Comparison of ENCODE assay signal across 8 cellular contexts in genomic region chrX:40733691-40734090, GRCh38. TPM values are rescaled to one million over a fixed set of nuclear protein-coding genes. Genes with fewer than 3 reads are reported as not detected.
DNase-seq lines count a peak whose midpoint lies in the region; ATAC-seq and TF ChIP-seq lines count a peak whose summit lies in the region.

No MANE protein-coding gene starts in this region.

- intact Hi-C loops in ovary (cut with DNase I), result no loop called here

- H3K27me3 ChIP-seq in skeletal muscle tissue (ENCODE audit: control insufficient read depth in 3 of 3, insufficient read depth in 3 of 3, low read length in 3 of 3) (no peaks in the 10 kb centered on the region), ovary (no peaks in the 10 kb centered on the region)

- 29 to 43% (median 40%) methylated on average over 2 of the region's 2 CpGs for WGBS in ovary, 3 donors

- peaks cover 17% of the 10 kb centered on the region for H3K36me3 Mint-ChIP-seq in activated CD4-positive, alpha-beta T cell treated with anti-CD3 and anti-CD28 coated beads, Interleukin-2, amount 10 ng/mL, durations not matched to agents 7 days and 5 days (ENCODE audit: low read depth)
- H3K36me3 Mint-ChIP-seq in T-cell, result no peaks in the 10 kb centered on the region

- TF ChIP-seq EP300 in ovary (IDR thresholded peaks at IDR 0.05), result no peak

- H3K27ac ChIP-seq in skeletal muscle tissue (ENCODE audit: low read depth, low read length) (peak overlapping the region; percentile 98), ovary (no peak overlapping the region)

- peak overlapping the region; percentile 83 for H3K4me3 Mint-ChIP-seq in activated CD4-positive, alpha-beta T cell treated with anti-CD3 and anti-CD28 coated beads, Interleukin-2, amount 10 ng/mL, durations not matched to agents 7 days and 5 days
- peak overlapping the region; percentile 86 to 94 (median 92) for H3K4me3 Mint-ChIP-seq in T-cell

- no peaks in the 10 kb centered on the region for H3K9me3 Mint-ChIP-seq in activated CD4-positive, alpha-beta T cell treated with anti-CD3 and anti-CD28 coated beads, Interleukin-2, amount 10 ng/mL, durations not matched to agents 7 days and 5 days
- no peaks in the 10 kb centered on the region for H3K9me3 Mint-ChIP-seq in T-cell

- H3K9me3 ChIP-seq in skeletal muscle tissue (ENCODE audit: control insufficient read depth in 3 of 3, low read length in 3 of 3) (no peaks in the 10 kb centered on the region), ovary (no peaks in the 10 kb centered on the region)

- no peaks in the 10 kb centered on the region for H3K27me3 Mint-ChIP-seq in activated CD4-positive, alpha-beta T cell treated with anti-CD3 and anti-CD28 coated beads, Interleukin-2, amount 10 ng/mL, durations not matched to agents 7 days and 5 days
- H3K27me3 Mint-ChIP-seq in T-cell, result no peaks in the 10 kb centered on the region

- TF ChIP-seq CTCF in fibroblast of pulmonary artery (IDR thresholded peaks at IDR 0.05; ENCODE audit: low read length, missing control alignments), result no peak
- TF ChIP-seq CTCF in ovary (IDR thresholded peaks at IDR 0.05), result no peak

- H3K4me1 ChIP-seq in skeletal muscle tissue (ENCODE audit: control insufficient read depth in 3 of 3, insufficient read depth in 3 of 3, low read length in 3 of 3) (peaks cover 9 to 34% (median 19%) of the 10 kb centered on the region in 3 donors), ovary (ENCODE audit: insufficient read depth) (no peaks in the 10 kb centered on the region)

- H3K4me3 ChIP-seq in fibroblast of pulmonary artery (replicated peaks; ENCODE audit: low read depth, low read length), result peak overlapping the region; percentile 72
- peak overlapping the region; percentile 81 to 82 (median 82) for H3K4me3 ChIP-seq in skeletal muscle tissue (ENCODE audit: low read length in 3 of 3)
- no peak overlapping the region for H3K4me3 ChIP-seq in ovary

- peak overlapping the region; percentile 33 for H3K27ac Mint-ChIP-seq in activated CD4-positive, alpha-beta T cell treated with anti-CD3 and anti-CD28 coated beads, Interleukin-2, amount 10 ng/mL, durations not matched to agents 7 days and 5 days
- peak overlapping the region; percentile 39 to 50 for H3K27ac Mint-ChIP-seq in T-cell

- TF ChIP-seq POLR2A in ovary (IDR thresholded peaks at IDR 0.05), result no peak

- ATAC-seq in T-cell (replicated peaks in 1 of 4), result no peak
- ATAC-seq in GM19395 (IDR thresholded peaks at IDR 0.05; ENCODE audit: unreplicated experiment), result no peak

- H3K4me1 Mint-ChIP-seq in activated CD4-positive, alpha-beta T cell treated with anti-CD3 and anti-CD28 coated beads, Interleukin-2, amount 10 ng/mL, durations not matched to agents 7 days and 5 days, result peaks cover 48% of the 10 kb centered on the region
- H3K4me1 Mint-ChIP-seq in T-cell, result peaks cover 63 to 80% (median 79%) of the 10 kb centered on the region in 3 donors

- DNase-seq in activated CD4-positive, alpha-beta T cell treated with anti-CD3 and anti-CD28 coated beads, Interleukin-2, amount 10 ng/mL, durations not matched to agents 7 days and 5 days, result no peak
- no peak for DNase-seq in activated CD4-positive, alpha-beta T cell treated with anti-CD3 and anti-CD28 coated beads for 4 hours
- no peak for DNase-seq in T-cell
- DNase-seq in fibroblast of pulmonary artery (ENCODE audit: low read depth), result peak; percentile 22
- DNase-seq in ovary, result no peak
- DNase-seq in dedifferentiated amniotic fluid mesenchymal stem cell (ENCODE audit: extremely low spot score), result no peak

- CTCF ChIA-PET in activated CD4-positive, alpha-beta T cell treated with anti-CD3 and anti-CD28 coated beads, Interleukin-2, amount 10 ng/mL, durations not matched to agents 7 days and 5 days (lab: Charles Lee), result no interaction called here
- CTCF ChIA-PET in T-cell (lab: Charles Lee), result no interaction called here

- no peaks in the 10 kb centered on the region for H3K36me3 ChIP-seq in skeletal muscle tissue (ENCODE audit: control insufficient read depth in 3 of 3, insufficient read depth in 3 of 3, low read length in 3 of 3)
- H3K36me3 ChIP-seq in ovary, result no peaks in the 10 kb centered on the region

- H3K9ac ChIP-seq in skeletal muscle tissue (ENCODE audit: low read depth in 1 of 3, low read length in 3 of 3), result peak overlapping the region; percentile 86 to 96 (median 87)

- POLR2A ChIA-PET in activated CD4-positive, alpha-beta T cell treated with anti-CD3 and anti-CD28 coated beads, Interleukin-2, amount 10 ng/mL, durations not matched to agents 7 days and 5 days (lab: Charles Lee), result no interaction called here
- POLR2A ChIA-PET in T-cell (lab: Charles Lee), result no interaction called here

RNA-seq across cellular contexts. Expression of gene MED14, which starts 1.7 kb away (rescaled TPM):
- 10 to 100 TPM; 41.7 to 55.8 TPM for total RNA-seq in activated CD4-positive, alpha-beta T cell treated with anti-CD3 and anti-CD28 coated beads, Interleukin-2, amount 10 ng/mL, durations not matched to agents 7 days and 5 days
- total RNA-seq in T-cell (10 to 100 TPM; 30.7 to 56.0 (median 43.2) TPM), skeletal muscle tissue (35.5 TPM), ovary (10 to 100 TPM; 27.2 to 41.5 (median 36.2) TPM)
- 10 to 100 TPM; 12.1 to 32.4 TPM for polyA plus RNA-seq in ovary
